Comparison of ENCODE assay signal across 16 cellular contexts in genomic region chr18:55452123-55452611, GRCh38.
DNase-seq lines count a peak whose midpoint lies in the region; ATAC-seq, FAIRE-seq and TF ChIP-seq lines count a peak whose summit lies in the region.
"Had no signal": no experiment of that assay in that cellular context is flagged by ENCODE, and none has a peak within 500 bp of the region (broad histone marks: within the 10 kb centered on the region; RNA-seq: fewer than 3 reads in every experiment).

No MANE protein-coding gene starts in this region.

- peaks cover 3% of the 10 kb centered on the region for H3K79me1 ChIP-seq in H9 (ENCODE audit: insufficient read depth, low read depth, low read length, poor library complexity, severe bottlenecking)

- no peak overlapping the region for H3K9ac ChIP-seq in H9 (ENCODE audit: extremely low read depth, insufficient read length, low read length)

- no peak overlapping the region for H3K4ac ChIP-seq in H9 (ENCODE audit: low read depth, low read length)

- H2AK5ac ChIP-seq in H9 (ENCODE audit: insufficient read length, low read length), result no peak overlapping the region

- no peaks in the 10 kb centered on the region for H3K27me3 Mint-ChIP-seq in H9 (ENCODE audit: low read depth)
- no peaks in the 10 kb centered on the region for H3K27me3 Mint-ChIP-seq in WTC11 (ENCODE audit: low read depth)
- H3K27me3 Mint-ChIP-seq: CD4-positive, CD25-positive, alpha-beta regulatory T cell; stimulated activated naive CD8-positive, alpha-beta T cell treated with anti-CD3 and anti-CD28 coated beads, Interleukin-15, amount 100 ng/mL, for 72 hours had no signal

- H3K27ac ChIP-seq in H9 (ENCODE audit: insufficient read length, low read depth, low read length) (no peak overlapping the region), gastrocnemius medialis (peak overlapping the region; percentile 47 to 52 (median 50))
- H3K27ac ChIP-seq: pancreas had no signal

- H2BK120ac ChIP-seq in H9 (ENCODE audit: low read depth, low read length, poor library complexity, severe bottlenecking), result no peak overlapping the region

- CTCF ChIA-PET in WTC11 (lab: Charles Lee), result interaction anchor here (1.3 kb wide), 1 partner anchor 14 kb away, joined by 4 read pairs; no protein-coding TSS in a partner anchor

- H3K79me2 ChIP-seq in H9 (ENCODE audit: insufficient read depth, low read length), result peaks cover 24% of the 10 kb centered on the region; the same call in 1 of the 2 replicates

- H4K5ac ChIP-seq in H9 (ENCODE audit: insufficient read length, low read depth, low read length), result no peak overlapping the region

- intact Hi-C loops in gastrocnemius medialis (cut with DNase I; ENCODE audit: low total_unique reads), result no loop called here

- TF ChIP-seq CTCF in H9 (conservative IDR thresholded peaks at IDR 0.05) (no peak), WTC11 (IDR thresholded peaks at IDR 0.05) (no peak), fibroblast of pulmonary artery (IDR thresholded peaks at IDR 0.05; ENCODE audit: low read length, missing control alignments) (no peak), gastrocnemius medialis (IDR thresholded peaks at IDR 0.05 in 4 of 5, conservative IDR thresholded peaks at IDR 0.05 in 1 of 5) (no peak)

- H3K18ac ChIP-seq in H9 (ENCODE audit: insufficient read length, low read depth, low read length), result no peak overlapping the region

- no peak overlapping the region for H3T11ph ChIP-seq in H9 (ENCODE audit: low read length)

- DNase-seq in H9 (no peak), WTC11 (ENCODE audit: low spot score) (no peak), fibroblast of pulmonary artery (ENCODE audit: low read depth) (peak; percentile 43), gastrocnemius medialis (peak; percentile 29 to 44), GM12892 (ENCODE audit: insufficient read length) (no peak)
- DNase-seq in activated CD4-positive, CD25-positive, alpha-beta regulatory T cell (lab: John Stamatoyannopoulos, UW), result no peak
- DNase-seq: CD4-positive, CD25-positive, alpha-beta regulatory T cell; NCI-H1048; stimulated activated CD4-positive, alpha-beta T cell treated with anti-CD3 and anti-CD28 coated beads, Interleukin-4, amount 100 ng/mL, for 1 hour; stimulated activated naive CD8-positive, alpha-beta T cell treated with anti-CD3 and anti-CD28 coated beads, Interleukin-15, amount 100 ng/mL, for 72 hours had no signal

- H3K4me3 ChIP-seq in fibroblast of pulmonary artery (replicated peaks; ENCODE audit: low read depth, low read length) (no peak overlapping the region), gastrocnemius medialis (no peak overlapping the region)
- H3K4me3 ChIP-seq: coronary artery, pancreas had no signal

- no peaks in the 10 kb centered on the region for H3K23me2 ChIP-seq in H9 (ENCODE audit: insufficient read length, low read depth, low read length, poor library complexity, severe bottlenecking)

- no peak overlapping the region for H2BK15ac ChIP-seq in H9 (ENCODE audit: low read depth, low read length)

- H2BK5ac ChIP-seq in H9 (ENCODE audit: insufficient read length, low read length), result no peak overlapping the region

- no peak for ATAC-seq in WTC11
- peak; percentile 75 to 76 for ATAC-seq in gastrocnemius medialis
- no peak for ATAC-seq in activated CD4-positive, CD25-positive, alpha-beta regulatory T cell treated with anti-CD3 and anti-CD28 coated beads, Interleukin-2, amount 50 U/mL, for 24 hours
- ATAC-seq in HG03135 (IDR thresholded peaks at IDR 0.05; ENCODE audit: unreplicated experiment), result no peak
- ATAC-seq: stimulated activated naive CD8-positive, alpha-beta T cell treated with anti-CD3 and anti-CD28 coated beads, Interleukin-15, amount 100 ng/mL, for 72 hours had no signal

- no peaks in the 10 kb centered on the region for H3K27me3 ChIP-seq in H9 (ENCODE audit: insufficient read depth, low read length)
- no peaks in the 10 kb centered on the region for H3K27me3 ChIP-seq in gastrocnemius medialis
- H3K27me3 ChIP-seq: pancreas had no signal

- no peak overlapping the region for H4K8ac ChIP-seq in H9 (replicated peaks; ENCODE audit: insufficient read length, low read depth, low read length)

- H2BK12ac ChIP-seq in H9 (ENCODE audit: insufficient read length, low read depth, low read length), result no peak overlapping the region

- no peak overlapping the region for H3K23ac ChIP-seq in H9 (ENCODE audit: insufficient read length, low read depth, low read length)

- H3K36me3 Mint-ChIP-seq in H9 (ENCODE audit: insufficient read depth in 1 of 3, low read depth in 3 of 3) (peaks cover 2 to 4% (median 3%) of the 10 kb centered on the region in 3 experiments; a peak in 4 of 7 replicates), WTC11 (peaks cover 7% of the 10 kb centered on the region)
- H3K36me3 Mint-ChIP-seq: activated naive CD8-positive, alpha-beta T cell; CD4-positive, CD25-positive, alpha-beta regulatory T cell had no signal

- WGBS in H9 (ENCODE audit: extremely low coverage, insufficient read length, low lambda C conversion rate), result no CpG with 5 or more reads among the region's 1 CpG

- no peaks in the 10 kb centered on the region for H3K36me3 ChIP-seq in gastrocnemius medialis
- H3K36me3 ChIP-seq: pancreas had no signal

- no peak overlapping the region for H2AFZ ChIP-seq in H9 (ENCODE audit: low read length)

- H3K9me3 Mint-ChIP-seq in H9, result no peaks in the 10 kb centered on the region
- H3K9me3 Mint-ChIP-seq in WTC11, result no peaks in the 10 kb centered on the region
- H3K9me3 Mint-ChIP-seq: stimulated activated naive CD8-positive, alpha-beta T cell treated with anti-CD3 and anti-CD28 coated beads, Interleukin-15, amount 100 ng/mL, for 72 hours; T-helper 1 cell treated with Interleukin-12 subunit alpha and Interleukin-12 subunit beta and Interleukin-4 antibody, amounts not matched to agents 30 μg/mL and 1 μg/mL, for 36 hours had no signal

- H4K91ac ChIP-seq in H9 (ENCODE audit: insufficient read length, low read depth, low read length), result no peak overlapping the region

- H3K27ac Mint-ChIP-seq in H9, result peak overlapping the region; percentile 74 to 91 (median 83); a peak in 4 of 7 replicates
- H3K27ac Mint-ChIP-seq in WTC11, result peak overlapping the region; percentile 80; the same call in 1 of the 2 replicates
- H3K27ac Mint-ChIP-seq: activated naive CD8-positive, alpha-beta T cell; CD4-positive, CD25-positive, alpha-beta regulatory T cell; T-helper 1 cell treated with Interleukin-12 subunit alpha and Interleukin-12 subunit beta and Interleukin-4 antibody, amounts not matched to agents 30 μg/mL and 1 μg/mL, for 36 hours had no signal

- H3K4me3 Mint-ChIP-seq in H9 (no peak overlapping the region), WTC11 (no peak overlapping the region)
- H3K4me3 Mint-ChIP-seq: activated naive CD8-positive, alpha-beta T cell; CD4-positive, CD25-positive, alpha-beta regulatory T cell; stimulated activated naive CD8-positive, alpha-beta T cell treated with anti-CD3 and anti-CD28 coated beads, Interleukin-15, amount 100 ng/mL, for 72 hours; T-helper 1 cell treated with Interleukin-12 subunit alpha and Interleukin-12 subunit beta and Interleukin-4 antibody, amounts not matched to agents 30 μg/mL and 1 μg/mL, for 36 hours had no signal

- TF ChIP-seq POLR2A in gastrocnemius medialis (IDR thresholded peaks at IDR 0.05), result no peak
- no peak for TF ChIP-seq POLR2A in GM12892 (IDR thresholded peaks at IDR 0.05; ENCODE audit: low read depth, low read length)

- H3K9me3 ChIP-seq in H9 (ENCODE audit: control insufficient read depth, low read depth, low read length) (no peaks in the 10 kb centered on the region), gastrocnemius medialis (no peaks in the 10 kb centered on the region)
- H3K9me3 ChIP-seq: pancreas had no signal

- H3K4me2 ChIP-seq in H9 (ENCODE audit: insufficient read depth, insufficient read length, low read length), result no peak overlapping the region

- no peak overlapping the region for H2BK20ac ChIP-seq in H9 (ENCODE audit: low read depth, low read length, poor library complexity, severe bottlenecking)

- FAIRE-seq in GM12892 (lab: Jason Lieb, UNC), result no peak
- FAIRE-seq: pancreas had no signal

- H4K20me1 ChIP-seq in H9 (ENCODE audit: control insufficient read depth, insufficient read depth, insufficient read length), result no peaks in the 10 kb centered on the region

- H3K4me1 ChIP-seq in H9 (ENCODE audit: insufficient read depth, low read length) (peaks cover 2% of the 10 kb centered on the region; the same call in 1 of the 2 replicates), gastrocnemius medialis (peaks cover 50 to 62% of the 10 kb centered on the region in 2 donors)
- H3K4me1 ChIP-seq: pancreas had no signal

- in situ Hi-C loops in gastrocnemius medialis (cut with MboI; ENCODE audit: low sequenced_read_pairs in 4 of 4), result no loop called here

- no peak overlapping the region for H3K56ac ChIP-seq in H9 (ENCODE audit: insufficient read length, low read depth, low read length)

- no peak overlapping the region for H3K14ac ChIP-seq in H9 (ENCODE audit: insufficient read depth, low read length)

- H3K4me1 Mint-ChIP-seq in H9 (peaks cover 31 to 42% of the 10 kb centered on the region in 2 experiments), WTC11 (peaks cover 68% of the 10 kb centered on the region)

- POLR2A ChIA-PET in WTC11 (lab: Charles Lee), result no interaction called here

TF ChIP-seq in WTC11, 78 proteins besides CTCF, POLR2A, EP300 and RAD21 (continues in another document):
- TF ChIP-seq OVOL2 (CRISPR knock-in tag; IDR thresholded peaks at IDR 0.05; ENCODE audit: borderline replicate concordance) (no peak), NR3C1 (CRISPR knock-in tag; conservative IDR thresholded peaks at IDR 0.05; ENCODE audit: low read depth) (no peak), HMGA2 (CRISPR knock-in tag; IDR thresholded peaks at IDR 0.05) (no peak), NFATC4 (CRISPR knock-in tag; IDR thresholded peaks at IDR 0.05) (no peak), ZNF281 (CRISPR knock-in tag; IDR thresholded peaks at IDR 0.05) (no peak), ATF1 (CRISPR knock-in tag; IDR thresholded peaks at IDR 0.05) (no peak)

Comparison
In these comparisons a context has a peak if more than half of its experiments do, and no peak if none do; other contexts are left out.
1. DNase-seq: peak in fibroblast of pulmonary artery (single experiment) and gastrocnemius medialis (2 of 2); none in H9 (single experiment), WTC11 (single experiment), activated CD4-positive, CD25-positive, alpha-beta regulatory T cell (0 of 4) and GM12892 (single experiment).
2. ATAC-seq: peak in gastrocnemius medialis (2 of 2); none in WTC11 (single experiment), activated CD4-positive, CD25-positive, alpha-beta regulatory T cell treated with anti-CD3 and anti-CD28 coated beads, Interleukin-2, amount 50 U/mL, for 24 hours (0 of 2) and HG03135 (single experiment).